Comparison of ENCODE assay signal across 9 cellular contexts in genomic region chr15:52652286-52652685, GRCh38. TPM values are rescaled to one million over a fixed set of nuclear protein-coding genes. Genes with fewer than 3 reads are reported as not detected.
A peak's percentile ranks its signal among the peaks of the same experiment; 100 is the strongest.
DNase-seq lines count a peak whose midpoint lies in the region; ATAC-seq, FAIRE-seq and TF ChIP-seq lines count a peak whose summit lies in the region.
"Had no signal": no experiment of that assay in that cellular context is flagged by ENCODE, and none has a peak within 500 bp of the region (broad histone marks: within the 10 kb centered on the region; RNA-seq: fewer than 3 reads in every experiment).

No MANE protein-coding gene starts in this region.

- POLR2A ChIA-PET in AG04450 (lab: Yijun Ruan, JAX): interaction anchor here (1.1 to 1.3 kb wide), 2 partner anchors 9 to 27 kb away, joined by 5 to 7 read pairs; partner anchors contain the start of gene ATOSA

- H3K79me2 ChIP-seq in mammary epithelial cell (ENCODE audit: insufficient read depth, low read length): no peaks in the 10 kb centered on the region

- H3K4me3 ChIP-seq in AG04450 (ENCODE audit: low read depth, low read length) (peak overlapping the region; percentile 7), mammary epithelial cell (replicated peaks in 1 of 3; ENCODE audit: insufficient read depth in 1 of 3, low read depth in 2 of 3, low read length in 3 of 3) (peak overlapping the region in 1 of 3 experiments; percentile 57)

- H3K27me3 Mint-ChIP-seq in nephron (ENCODE audit: low read depth): no peaks in the 10 kb centered on the region

- no peak for FAIRE-seq in D721Med (lab: Jason Lieb, UNC)

- intact Hi-C loops in mammary epithelial cell (cut with micrococcal nuclease): no loop called here

- H3K9me3 ChIP-seq in AG04450 (ENCODE audit: control insufficient read depth, insufficient read depth, low read length) (no peaks in the 10 kb centered on the region), mammary epithelial cell (replicated peaks; ENCODE audit: insufficient read depth, low read length) (no peaks in the 10 kb centered on the region)

- H3K9me3 Mint-ChIP-seq in nephron: no peaks in the 10 kb centered on the region

- peaks cover 19% of the 10 kb centered on the region for H3K36me3 Mint-ChIP-seq in nephron (ENCODE audit: low read depth)

- CTCF ChIA-PET in AG04450 (lab: Charles Lee): interaction anchor here (0.8 to 1.5 kb wide), 3 partner anchors 12 to 397 kb away, joined by 3 read pairs; no protein-coding TSS in a partner anchor
- CTCF ChIA-PET in mammary epithelial cell (lab: Charles Lee; ENCODE audit: low non-redundant PET): no interaction called here

- peaks cover 37% of the 10 kb centered on the region for H3K4me1 Mint-ChIP-seq in nephron

- peak overlapping the region; percentile 96 for H2AFZ ChIP-seq in mammary epithelial cell (ENCODE audit: low read depth, low read length)

- H3K36me3 ChIP-seq in mammary epithelial cell (ENCODE audit: insufficient read depth, low read length): no peaks in the 10 kb centered on the region

- H3K4me3 Mint-ChIP-seq in nephron: peak overlapping the region; percentile 75 to 83 (median 77)

- H3K27ac ChIP-seq in AG04450 (ENCODE audit: low read depth, low read length) (peak overlapping the region; percentile 50), mammary epithelial cell (ENCODE audit: insufficient read depth, low read depth, low read length) (peak overlapping the region; percentile 76)

- no peaks in the 10 kb centered on the region for H4K20me1 ChIP-seq in mammary epithelial cell (ENCODE audit: insufficient read depth, low read length)

- H3K27me3 ChIP-seq in AG04450 (ENCODE audit: control insufficient read depth, insufficient read depth, low read length) (no peaks in the 10 kb centered on the region), mammary epithelial cell (ENCODE audit: insufficient read depth, low read length) (no peaks in the 10 kb centered on the region)

- TF ChIP-seq CTCF in AG04450 (IDR thresholded peaks at IDR 0.05; ENCODE audit: low read depth, low read length) (no peak), mammary epithelial cell (conservative IDR thresholded peaks at IDR 0.05 in 1 of 2, IDR thresholded peaks at IDR 0.05 in 1 of 2; ENCODE audit: extremely low read depth in 1 of 2, insufficient read depth in 1 of 2, low read depth in 1 of 2, low read length in 2 of 2) (no peak), nephron (IDR thresholded peaks at IDR 0.05; ENCODE audit: unreplicated experiment in 3 of 3) (no peak), D721Med (IDR thresholded peaks at IDR 0.05; ENCODE audit: insufficient read depth, missing control alignments) (no peak)

- no peak for DNase-seq in AG04450 (ENCODE audit: low read depth, low spot score)
- no peak for DNase-seq in mammary epithelial cell
- DNase-seq in D721Med (ENCODE audit: insufficient read length, low spot score): no peak
- no peak for DNase-seq in activated CD4-positive, CD25-positive, alpha-beta regulatory T cell treated with anti-CD3 and anti-CD28 coated beads, Interleukin-2, amount 50 U/mL, for 72 hours
- DNase-seq in RPMI8226: no peak
- DNase-seq: NCI-H187 treated with DMSO at 0.1 percent for 48 hours had no signal

- H3K4me1 ChIP-seq in mammary epithelial cell (ENCODE audit: insufficient read depth, low read length): peaks cover 36% of the 10 kb centered on the region

- dilution Hi-C loops in mammary epithelial cell (cut with HindIII; ENCODE audit: low sequenced_read_pairs): no loop called here

- peak overlapping the region; percentile 63 for H3K9ac ChIP-seq in mammary epithelial cell (ENCODE audit: insufficient read depth, low read length)

- 100% methylated on average over 1 of the region's 1 CpG for WGBS in mammary epithelial cell (ENCODE audit: low coverage, missing lambda C conversion rate)

- ATAC-seq in HG02840 (IDR thresholded peaks at IDR 0.05; ENCODE audit: low FRiP score, unreplicated experiment) (peak; percentile 3), GM19463 (IDR thresholded peaks at IDR 0.05; ENCODE audit: unreplicated experiment) (no peak)

- no TSS peak for BruUV-seq in mammary epithelial cell (replicated peaks; lab: Mats Ljungman, UMichigan)

- in situ Hi-C loops in mammary epithelial cell (cut with MboI; ENCODE audit: low sequenced_read_pairs in 2 of 2): no loop called here

- peak overlapping the region; percentile 91 for H3K4me2 ChIP-seq in mammary epithelial cell (ENCODE audit: insufficient read depth, low read depth, low read length)

- peak overlapping the region; percentile 85 to 96 (median 88) for H3K27ac Mint-ChIP-seq in nephron

RNA-seq across cellular contexts. Expression of gene ATOSA, which starts 26.9 kb away (rescaled TPM):
- polyA plus RNA-seq in AG04450 (2011; rRNA removed): 20.9 and 23.9 TPM in 2 replicates
- 21.7 and 29.1 TPM in 2 replicates for polyA minus RNA-seq in AG04450 (2011; rRNA and poly(A)+ RNA removed)
- 10 to 100 TPM; 14.4 to 25.3 TPM for total RNA-seq in mammary epithelial cell
- polyA plus RNA-seq in mammary epithelial cell: 4.2 TPM
- 7.1 TPM for polyA minus RNA-seq in mammary epithelial cell
